ENCODE assay signal across 1 cellular context in the genomic region with DNA sequence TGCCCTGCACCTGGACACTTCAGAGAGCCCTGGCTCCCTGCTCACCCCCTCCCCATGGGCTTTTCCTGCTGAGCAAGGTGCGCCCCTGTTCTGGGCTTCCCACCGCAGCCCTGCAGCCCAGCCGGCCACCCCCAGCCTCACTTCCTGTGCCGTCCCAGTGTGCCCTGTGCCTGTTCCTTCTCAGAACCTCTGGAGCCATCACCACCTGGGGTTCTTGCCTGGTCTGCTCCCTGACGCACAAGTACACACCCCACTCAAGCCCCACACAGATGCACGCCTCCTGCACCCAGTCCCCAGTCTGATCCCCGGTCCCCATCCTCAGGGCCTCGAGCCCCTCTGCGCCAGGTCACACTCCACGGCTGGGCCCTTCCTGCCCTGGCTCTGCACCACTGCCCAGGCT.
TF ChIP-seq lines count a peak whose summit lies in the region.

No MANE protein-coding gene starts in this region.

TF ChIP-seq in WTC11, 78 proteins besides CTCF, POLR2A, EP300 and RAD21:
- TF ChIP-seq, protein P1, sequence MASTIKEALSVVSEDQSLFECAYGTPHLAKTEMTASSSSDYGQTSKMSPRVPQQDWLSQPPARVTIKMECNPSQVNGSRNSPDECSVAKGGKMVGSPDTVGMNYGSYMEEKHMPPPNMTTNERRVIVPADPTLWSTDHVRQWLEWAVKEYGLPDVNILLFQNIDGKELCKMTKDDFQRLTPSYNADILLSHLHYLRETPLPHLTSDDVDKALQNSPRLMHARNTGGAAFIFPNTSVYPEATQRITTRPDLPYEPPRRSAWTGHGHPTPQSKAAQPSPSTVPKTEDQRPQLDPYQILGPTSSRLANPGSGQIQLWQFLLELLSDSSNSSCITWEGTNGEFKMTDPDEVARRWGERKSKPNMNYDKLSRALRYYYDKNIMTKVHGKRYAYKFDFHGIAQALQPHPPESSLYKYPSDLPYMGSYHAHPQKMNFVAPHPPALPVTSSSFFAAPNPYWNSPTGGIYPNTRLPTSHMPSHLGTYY (CRISPR knock-in tag; IDR thresholded peaks at IDR 0.05), result no peak
- TF ChIP-seq HMGXB4 (CRISPR knock-in tag; IDR thresholded peaks at IDR 0.05) (no peak), NR3C1 (CRISPR knock-in tag; conservative IDR thresholded peaks at IDR 0.05; ENCODE audit: low read depth) (no peak), ATF1 (CRISPR knock-in tag; IDR thresholded peaks at IDR 0.05) (no peak), ZNF138 (CRISPR knock-in tag; conservative IDR thresholded peaks at IDR 0.05) (no peak), ZNF121 (CRISPR knock-in tag; IDR thresholded peaks at IDR 0.05) (no peak), ETV6 (CRISPR knock-in tag; IDR thresholded peaks at IDR 0.05) (no peak), JUN (CRISPR knock-in tag; IDR thresholded peaks at IDR 0.05) (no peak), CBFB (CRISPR knock-in tag; IDR thresholded peaks at IDR 0.05; ENCODE audit: low read depth) (no peak), RORB (CRISPR knock-in tag; IDR thresholded peaks at IDR 0.05) (no peak), ZNF532 (CRISPR knock-in tag; IDR thresholded peaks at IDR 0.05; ENCODE audit: borderline replicate concordance) (no peak), USF1 (CRISPR knock-in tag; IDR thresholded peaks at IDR 0.05) (no peak), ATF3 (CRISPR knock-in tag; conservative IDR thresholded peaks at IDR 0.05) (no peak), ELF4 (CRISPR knock-in tag; IDR thresholded peaks at IDR 0.05; ENCODE audit: low read depth) (no peak), EMX1 (CRISPR knock-in tag; IDR thresholded peaks at IDR 0.05) (no peak), CREB1 (CRISPR knock-in tag; IDR thresholded peaks at IDR 0.05) (no peak), FOXK1 (CRISPR knock-in tag; IDR thresholded peaks at IDR 0.05) (no peak)
- TF ChIP-seq, protein P2, sequence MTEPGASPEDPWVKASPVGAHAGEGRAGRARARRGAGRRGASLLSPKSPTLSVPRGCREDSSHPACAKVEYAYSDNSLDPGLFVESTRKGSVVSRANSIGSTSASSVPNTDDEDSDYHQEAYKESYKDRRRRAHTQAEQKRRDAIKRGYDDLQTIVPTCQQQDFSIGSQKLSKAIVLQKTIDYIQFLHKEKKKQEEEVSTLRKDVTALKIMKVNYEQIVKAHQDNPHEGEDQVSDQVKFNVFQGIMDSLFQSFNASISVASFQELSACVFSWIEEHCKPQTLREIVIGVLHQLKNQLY (CRISPR knock-in tag; IDR thresholded peaks at IDR 0.05), result no peak
